ENCODE assay signal across 17 cellular contexts in genomic region chr7:100466830-100467605, GRCh38. TPM values are rescaled to one million over a fixed set of nuclear protein-coding genes. Genes with fewer than 3 reads are reported as not detected.
DNase-seq lines count a peak whose midpoint lies in the region; ATAC-seq and TF ChIP-seq lines count a peak whose summit lies in the region.
"Had no signal": no experiment of that assay in that cellular context is flagged by ENCODE, and none has a peak within 500 bp of the region (broad histone marks: within the 10 kb centered on the region; RNA-seq: fewer than 3 reads in every experiment).

No MANE protein-coding gene starts in this region.

- no peak overlapping the region for H3K4me3 ChIP-seq in ascending aorta
- no peak overlapping the region for H3K4me3 ChIP-seq in testis

- H3K36me3 ChIP-seq in ascending aorta: peaks cover 25 to 31% of the 10 kb centered on the region in 2 donors
- H3K36me3 ChIP-seq in testis (ENCODE audit: low read depth, missing control alignments): no peaks in the 10 kb centered on the region

- peak overlapping the region; percentile 62 for H3K27ac Mint-ChIP-seq in activated naive CD8-positive, alpha-beta T cell treated with anti-CD3 and anti-CD28 coated beads for 36 hours
- H3K27ac Mint-ChIP-seq in activated naive CD8-positive, alpha-beta T cell treated with anti-CD3 and anti-CD28 coated beads, Interleukin-2, amount 50 U/mL, for 24 hours: no peak overlapping the region
- H3K27ac Mint-ChIP-seq: CD8-positive, alpha-beta memory T cell; T-helper 1 cell treated with Interleukin-12 subunit alpha and Interleukin-12 subunit beta and Interleukin-4 antibody, amounts not matched to agents 30 μg/mL and 1 μg/mL, for 36 hours had no signal

- H3K9me3 ChIP-seq in ascending aorta (no peaks in the 10 kb centered on the region), testis (no peaks in the 10 kb centered on the region)

- TF ChIP-seq CTCF in ascending aorta (IDR thresholded peaks at IDR 0.05): no peak
- TF ChIP-seq CTCF in testis (IDR thresholded peaks at IDR 0.05): no peak

- no peak for ATAC-seq in activated naive CD8-positive, alpha-beta T cell treated with anti-CD3 and anti-CD28 coated beads, Interleukin-2, amount 50 U/mL, for 24 hours
- ATAC-seq in GM18861 (IDR thresholded peaks at IDR 0.05; ENCODE audit: unreplicated experiment): no peak
- ATAC-seq in GM19328 (IDR thresholded peaks at IDR 0.05; ENCODE audit: unreplicated experiment): no peak
- ATAC-seq: left colon had no signal

- no peak for DNase-seq in activated naive CD8-positive, alpha-beta T cell treated with anti-CD3 and anti-CD28 coated beads for 36 hours
- no peak for DNase-seq in activated naive CD8-positive, alpha-beta T cell treated with anti-CD3 and anti-CD28 coated beads, Interleukin-2, amount 50 U/mL, for 24 hours
- DNase-seq in ascending aorta (ENCODE audit: low spot score in 2 of 2): no peak
- peak; percentile 19 for DNase-seq in left kidney (ENCODE audit: low read depth, low spot score)
- no peak for DNase-seq in testis
- DNase-seq in NCI-H187 treated with DMSO at 0.1 percent for 48 hours (lab: John Stamatoyannopoulos, UW): no peak
- DNase-seq: ACHN; activated naive CD4-positive, alpha-beta T cell treated with Interleukin-2 at 50 U/mL for 16 hours; brain microvascular endothelial cell; CD8-positive, alpha-beta memory T cell; DMS79 treated with DMSO at 0.1 percent for 48 hours; effector CD4-positive, alpha-beta T cell had no signal

- no peak for TF ChIP-seq POLR2A in testis (IDR thresholded peaks at IDR 0.05)

- no peak overlapping the region for H3K4me3 Mint-ChIP-seq in activated naive CD8-positive, alpha-beta T cell treated with anti-CD3 and anti-CD28 coated beads for 36 hours
- H3K4me3 Mint-ChIP-seq in activated naive CD8-positive, alpha-beta T cell treated with anti-CD3 and anti-CD28 coated beads, Interleukin-2, amount 50 U/mL, for 24 hours: no peak overlapping the region
- H3K4me3 Mint-ChIP-seq: CD8-positive, alpha-beta memory T cell; T-helper 1 cell treated with Interleukin-12 subunit alpha and Interleukin-12 subunit beta and Interleukin-4 antibody, amounts not matched to agents 30 μg/mL and 1 μg/mL, for 36 hours had no signal

- H3K27me3 ChIP-seq in ascending aorta: no peaks in the 10 kb centered on the region
- H3K27me3 ChIP-seq in testis: no peaks in the 10 kb centered on the region
- H3K27me3 ChIP-seq: brain microvascular endothelial cell had no signal

- peaks cover 17% of the 10 kb centered on the region for H3K4me1 Mint-ChIP-seq in activated naive CD8-positive, alpha-beta T cell treated with anti-CD3 and anti-CD28 coated beads for 36 hours
- H3K4me1 Mint-ChIP-seq in activated naive CD8-positive, alpha-beta T cell treated with anti-CD3 and anti-CD28 coated beads, Interleukin-2, amount 50 U/mL, for 24 hours: peaks cover 9% of the 10 kb centered on the region

- no peaks in the 10 kb centered on the region for H3K27me3 Mint-ChIP-seq in activated naive CD8-positive, alpha-beta T cell treated with anti-CD3 and anti-CD28 coated beads for 36 hours
- H3K27me3 Mint-ChIP-seq in activated naive CD8-positive, alpha-beta T cell treated with anti-CD3 and anti-CD28 coated beads, Interleukin-2, amount 50 U/mL, for 24 hours: no peaks in the 10 kb centered on the region
- H3K27me3 Mint-ChIP-seq: CD8-positive, alpha-beta memory T cell had no signal

- WGBS in testis, 2 donors: 67 to 75% methylated on average over 5 to 26 of the region's 26 CpGs

- peaks cover 5% of the 10 kb centered on the region for H3K36me3 Mint-ChIP-seq in activated naive CD8-positive, alpha-beta T cell treated with anti-CD3 and anti-CD28 coated beads for 36 hours
- peaks cover 5% of the 10 kb centered on the region for H3K36me3 Mint-ChIP-seq in activated naive CD8-positive, alpha-beta T cell treated with anti-CD3 and anti-CD28 coated beads, Interleukin-2, amount 50 U/mL, for 24 hours (ENCODE audit: low read depth)

- H3K9me3 Mint-ChIP-seq in activated naive CD8-positive, alpha-beta T cell treated with anti-CD3 and anti-CD28 coated beads for 36 hours: no peaks in the 10 kb centered on the region
- no peaks in the 10 kb centered on the region for H3K9me3 Mint-ChIP-seq in activated naive CD8-positive, alpha-beta T cell treated with anti-CD3 and anti-CD28 coated beads, Interleukin-2, amount 50 U/mL, for 24 hours
- H3K9me3 Mint-ChIP-seq: CD8-positive, alpha-beta memory T cell; T-helper 1 cell treated with Interleukin-12 subunit alpha and Interleukin-12 subunit beta and Interleukin-4 antibody, amounts not matched to agents 30 μg/mL and 1 μg/mL, for 36 hours had no signal

- H3K4me1 ChIP-seq in ascending aorta (peaks cover 13 to 14% of the 10 kb centered on the region in 2 donors), testis (peaks cover 25% of the 10 kb centered on the region)

- intact Hi-C loops in ascending aorta (cut with DNase I) (loop anchor here (5.0 kb wide), 5 partner anchors 145 to 260 kb away; partner anchors contain the start of genes GIGYF1, GNB2, MOSPD3 and POP7), testis (cut with DNase I; ENCODE audit: low total_unique reads) (loop anchor here (5.0 kb wide), 1 partner anchor 225 kb away; the partner anchor contains the start of gene GIGYF1)

- peak overlapping the region; percentile 55 to 67 for H3K27ac ChIP-seq in ascending aorta
- H3K27ac ChIP-seq in testis: peak overlapping the region; percentile 63 to 80
- H3K27ac ChIP-seq: brain microvascular endothelial cell, parathyroid adenoma had no signal

RNA-seq across cellular contexts. Expression of gene SPACDR, which starts 3.0 kb away (rescaled TPM):
- 1 to 10 TPM; 1.0 to 1.5 TPM for total RNA-seq in activated naive CD8-positive, alpha-beta T cell treated with anti-CD3 and anti-CD28 coated beads for 36 hours
- total RNA-seq in ascending aorta: not detected
- total RNA-seq in testis: 10 to 100 TPM; 34.0 to 45.8 TPM
- 84.9 TPM for polyA plus RNA-seq in testis (ENCODE audit: insufficient read depth, low read depth, low replicate concordance)

RNA-seq across cellular contexts. Expression of gene TSC22D4, which starts 12.0 kb away (rescaled TPM):
- 10 to 100 TPM; 81.4 to 83.7 TPM for total RNA-seq in activated naive CD8-positive, alpha-beta T cell treated with anti-CD3 and anti-CD28 coated beads for 36 hours
- total RNA-seq in ascending aorta: 68.2 TPM
- total RNA-seq in testis: 100 to 1,000 TPM; 135 to 165 TPM
- polyA plus RNA-seq in testis (ENCODE audit: insufficient read depth, low read depth, low replicate concordance): 57.4 TPM

RNA-seq across cellular contexts. Expression of gene NYAP1, which starts 16.7 kb away (rescaled TPM):
- under 1 TPM; 0.29 to 0.34 TPM for total RNA-seq in activated naive CD8-positive, alpha-beta T cell treated with anti-CD3 and anti-CD28 coated beads for 36 hours
- 0.96 TPM for total RNA-seq in ascending aorta
- 10 to 100 TPM; 24.7 to 27.3 TPM for total RNA-seq in testis
- polyA plus RNA-seq in testis (ENCODE audit: insufficient read depth, low read depth, low replicate concordance): 15.7 TPM
- polyA plus RNA-seq: CD8-positive, alpha-beta memory T cell had no signal

RNA-seq across cellular contexts. Expression of gene PPP1R35, which starts 30.7 kb away (rescaled TPM):
- 10 to 100 TPM; 45.7 to 46.4 TPM for total RNA-seq in activated naive CD8-positive, alpha-beta T cell treated with anti-CD3 and anti-CD28 coated beads for 36 hours
- total RNA-seq in ascending aorta (35.2 TPM), testis (100 to 1,000 TPM in 1 of 2 donors, 10 to 100 TPM in 1; 97.6 to 128 TPM)
- polyA plus RNA-seq in testis (ENCODE audit: insufficient read depth, low read depth, low replicate concordance): 76.4 TPM

RNA-seq across cellular contexts. Expression of gene MEPCE, which starts 37.4 kb away (rescaled TPM):
- 10 to 100 TPM; 60.1 to 65.4 TPM for total RNA-seq in activated naive CD8-positive, alpha-beta T cell treated with anti-CD3 and anti-CD28 coated beads for 36 hours
- 32.9 TPM for total RNA-seq in ascending aorta
- 10 to 100 TPM; 74.6 to 89.3 TPM for total RNA-seq in testis
- 182 TPM for polyA plus RNA-seq in testis (ENCODE audit: insufficient read depth, low read depth, low replicate concordance)

Comparison
In these comparisons a context has a peak if more than half of its experiments do, and no peak if none do; other contexts are left out.
1. RNA of gene SPACDR, which starts 3.0 kb away (total RNA-seq): 34.0 to 45.8 TPM in testis; 1.0 to 1.5 TPM in activated naive CD8-positive, alpha-beta T cell treated with anti-CD3 and anti-CD28 coated beads for 36 hours and not detected in ascending aorta (single experiment); every median in the first group is over 10 times any median in the second.
2. RNA of gene NYAP1, which starts 16.7 kb away (total RNA-seq): 24.7 to 27.3 TPM in testis; 0.96 TPM in ascending aorta (single experiment) and 0.29 to 0.34 TPM in activated naive CD8-positive, alpha-beta T cell treated with anti-CD3 and anti-CD28 coated beads for 36 hours; every median in the first group is over 10 times any median in the second.